In the genomic region with DNA sequence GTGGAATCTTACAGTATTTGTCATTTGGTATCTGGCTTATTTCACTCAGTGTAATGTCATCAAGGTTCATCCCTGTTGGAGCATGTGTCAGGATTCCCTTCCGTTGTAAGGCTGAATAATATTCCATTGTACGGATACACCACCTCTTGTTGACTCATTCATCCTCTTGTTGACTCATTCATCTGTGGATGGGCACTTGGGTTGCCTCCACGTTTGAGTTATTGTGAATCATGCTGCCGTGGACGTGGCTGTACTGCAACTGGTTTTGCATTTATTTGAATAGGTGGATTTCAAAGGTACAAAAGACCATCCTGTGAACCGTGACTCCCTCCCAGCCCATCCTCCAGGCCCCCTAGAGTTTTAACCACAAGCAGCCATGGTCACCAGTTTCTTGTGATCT, we compare ENCODE assay signal across 12 cellular contexts. TPM values are rescaled to one million over a fixed set of nuclear protein-coding genes. Genes with fewer than 3 reads are reported as not detected.
DNase-seq lines count a peak whose midpoint lies in the region; ATAC-seq, FAIRE-seq and TF ChIP-seq lines count a peak whose summit lies in the region.
"Had no signal": no experiment of that assay in that cellular context is flagged by ENCODE, and none has a peak within 500 bp of the region (broad histone marks: within the 10 kb centered on the region; RNA-seq: fewer than 3 reads in every experiment).

No MANE protein-coding gene starts in this region.

- POLR2A ChIA-PET in HepG2 (lab: Yijun Ruan, JAX) = no interaction called here
- POLR2A ChIA-PET in SK-N-SH (lab: Yijun Ruan, JAX) = interaction anchor here (1.0 kb wide), 1 partner anchor 15 kb away, joined by 3 read pairs; a partner anchor contains a TSS

- H3K4me1 ChIP-seq in HepG2 (ENCODE audit: insufficient read depth, low read length) (peaks cover 78% of the 10 kb centered on the region), right lobe of liver (peaks cover 0 to 44% (median 9%) of the 10 kb centered on the region in 4 donors), SK-N-SH (ENCODE audit: control insufficient read depth in 1 of 2, insufficient read depth in 2 of 2, low read depth in 1 of 2, low read length in 1 of 2) (peaks cover 0 to 3% of the 10 kb centered on the region in 2 experiments; a peak in 1 of 4 replicates), fibroblast of lung (ENCODE audit: control insufficient read depth, extremely low read depth, insufficient read depth, low read length) (peaks cover 2% of the 10 kb centered on the region)

- no peak for TF ChIP-seq POLR2A in HepG2 (IDR thresholded peaks at IDR 0.05; ENCODE audit: insufficient read depth in 1 of 2, low read depth in 2 of 2, low read length in 2 of 2)
- TF ChIP-seq POLR2A in right lobe of liver (IDR thresholded peaks at IDR 0.05) = no peak

- H3K36me3 ChIP-seq in HepG2 (replicated peaks in 1 of 2; ENCODE audit: control insufficient read depth in 1 of 2, insufficient read depth in 2 of 2, low read length in 2 of 2) = peaks cover 1 to 4% of the 10 kb centered on the region in 2 experiments; a peak in 4 of 5 replicates
- peaks cover 0 to 9% (median 3%) of the 10 kb centered on the region in 4 donors for H3K36me3 ChIP-seq in right lobe of liver
- peaks cover 22 to 26% of the 10 kb centered on the region in 2 experiments for H3K36me3 ChIP-seq in SK-N-SH (replicated peaks in 1 of 2; ENCODE audit: control insufficient read depth in 1 of 2, insufficient read depth in 2 of 2, low read length in 1 of 2)
- H3K36me3 ChIP-seq in fibroblast of lung (ENCODE audit: control insufficient read depth, insufficient read depth, low read length) = no peaks in the 10 kb centered on the region

- under 1% methylated on average over 6 of the region's 6 CpGs for WGBS in HepG2 (ENCODE audit: low lambda C conversion rate)
- 64% methylated on average over 6 of the region's 6 CpGs for WGBS in right lobe of liver (ENCODE audit: insufficient coverage, low coverage, low lambda C conversion rate, missing lambda C conversion rate)
- WGBS in SK-N-SH (ENCODE audit: low lambda C conversion rate) = 11% methylated on average over 6 of the region's 6 CpGs

- H3F3A ChIP-seq in SK-N-SH (replicated peaks; ENCODE audit: insufficient read depth) = peaks cover 18% of the 10 kb centered on the region

- CTCF ChIA-PET in HepG2 (lab: Yijun Ruan, JAX; ENCODE audit: low intra/inter-chr PET ratio, low total read pairs) (no interaction called here), SK-N-SH (lab: Yijun Ruan, JAX) (interaction anchor here (1.0 to 5.2 kb wide), 3 partner anchors 28 to 194 kb away, joined by 4 to 151 read pairs (median 4); no protein-coding TSS in a partner anchor)

- ATAC-seq in HepG2 (peak; percentile 30), right lobe of liver (no peak), GM19035 (IDR thresholded peaks at IDR 0.05; ENCODE audit: unreplicated experiment) (no peak)
- ATAC-seq: heart right ventricle, T-cell had no signal

- DNase-seq in HepG2 (ENCODE audit: low spot score) (peak; percentile 93), right lobe of liver (no peak), SK-N-SH (no peak), fibroblast of lung (ENCODE audit: low read depth in 2 of 2) (peak; percentile 51 to 96), urothelium cell line (ENCODE audit: low spot score) (peak; percentile 64), SKM-1 treated with dmso at 0.1 percent for 144 hours (lab: John Stamatoyannopoulos, UW; ENCODE audit: unreplicated experiment) (no peak), inferior parietal cortex (ENCODE audit: extremely low spot score) (no peak)
- DNase-seq: heart right ventricle, T-cell had no signal

- TF ChIP-seq EP300 in HepG2 (IDR thresholded peaks at IDR 0.05; ENCODE audit: low read depth in 2 of 2, low read length in 2 of 2) (peak in 1 of 2 experiments; percentile 79; a peak in 2 of 4 replicates), HepG2 (CRISPR knock-in tag; IDR thresholded peaks at IDR 0.05; ENCODE audit: borderline replicate concordance) (peak; percentile 68), SK-N-SH (IDR thresholded peaks at IDR 0.05; ENCODE audit: borderline replicate concordance in 1 of 2, low read depth in 1 of 2, low read length in 1 of 2) (peak in 1 of 2 experiments; percentile 94; a peak in 2 of 4 replicates)

- TF ChIP-seq CTCF in HepG2 (CRISPR knock-in tag; IDR thresholded peaks at IDR 0.05) (no peak), right lobe of liver (IDR thresholded peaks at IDR 0.05) (no peak), SK-N-SH (IDR thresholded peaks at IDR 0.05) (no peak), fibroblast of lung (conservative IDR thresholded peaks at IDR 0.05 in 1 of 2, IDR thresholded peaks at IDR 0.05 in 1 of 2; ENCODE audit: low read depth in 1 of 2, low read length in 2 of 2) (no peak)

- FAIRE-seq in HepG2 (lab: Jason Lieb, UNC) = peak; percentile 90
- peak; percentile 70 for FAIRE-seq in urothelium cell line (lab: Jason Lieb, UNC)

- H3K9ac ChIP-seq in HepG2 (ENCODE audit: insufficient read depth, low read depth, low read length) = no peak overlapping the region
- peak overlapping the region; percentile 65; the same call in 1 of the 2 replicates for H3K9ac ChIP-seq in SK-N-SH
- no peak overlapping the region for H3K9ac ChIP-seq in fibroblast of lung (ENCODE audit: insufficient read depth, low read length)
- H3K9ac ChIP-seq: BLaER1 treated with 17β-estradiol and CSF1 and Interleukin-3, amounts not matched to agents 10 nM and 100 nM had no signal

- in situ Hi-C loops in HepG2 (cut with HindIII; ENCODE audit: extremely low pct_ligation_motif_present, low pct_unique_long_range_greater_than_20kb) = no loop called here

- TF ChIP-seq RAD21 in HepG2 (CRISPR knock-in tag; IDR thresholded peaks at IDR 0.05) (no peak), SK-N-SH (IDR thresholded peaks at IDR 0.05; ENCODE audit: low read length) (no peak)

- intact Hi-C loops in HepG2 (cut with micrococcal nuclease; ENCODE audit: unreplicated experiment) = loop anchor here (1.0 to 10.0 kb wide), 3 partner anchors 204 to 1608 kb away; a partner anchor contains a TSS
- intact Hi-C loops in right lobe of liver (cut with DNase I) = loop anchor here in 1 of 2 donors (10.0 kb wide), 1 partner anchor 192 kb away; no protein-coding TSS in a partner anchor

- H2AFZ ChIP-seq in HepG2 (ENCODE audit: low read length) (no peak overlapping the region), SK-N-SH (ENCODE audit: low read depth) (no peak overlapping the region), fibroblast of lung (ENCODE audit: low read length) (no peak overlapping the region)

- no peak overlapping the region for H3K4me3 ChIP-seq in HepG2 (replicated peaks in 1 of 3; ENCODE audit: insufficient read depth in 1 of 3, low read depth in 2 of 3, low read length in 3 of 3)
- H3K4me3 ChIP-seq in right lobe of liver = no peak overlapping the region
- no peak overlapping the region for H3K4me3 ChIP-seq in SK-N-SH (ENCODE audit: low read depth in 2 of 2, low read length in 1 of 2)
- no peak overlapping the region for H3K4me3 ChIP-seq in fibroblast of lung (replicated peaks in 1 of 4; ENCODE audit: control extremely low read depth in 1 of 4, insufficient read depth in 1 of 4, low read depth in 3 of 4, low read length in 4 of 4)
- H3K4me3 ChIP-seq: BLaER1 treated with 17β-estradiol and CSF1 and Interleukin-3, amounts not matched to agents 10 nM and 100 nM; cardiac muscle cell; heart right ventricle had no signal

- H3K79me2 ChIP-seq in HepG2 (ENCODE audit: insufficient read depth, low read length) (no peaks in the 10 kb centered on the region), SK-N-SH (ENCODE audit: insufficient read depth) (no peaks in the 10 kb centered on the region), fibroblast of lung (ENCODE audit: control insufficient read depth, insufficient read depth, low read length) (no peaks in the 10 kb centered on the region)

- no peaks in the 10 kb centered on the region for H3K9me3 ChIP-seq in HepG2 (ENCODE audit: low read length)
- no peaks in the 10 kb centered on the region for H3K9me3 ChIP-seq in right lobe of liver
- H3K9me3 ChIP-seq in SK-N-SH = no peaks in the 10 kb centered on the region
- no peaks in the 10 kb centered on the region for H3K9me3 ChIP-seq in fibroblast of lung (ENCODE audit: control insufficient read depth, insufficient read depth, low read depth, low read length)
- H3K9me3 ChIP-seq: BLaER1 treated with 17β-estradiol and CSF1 and Interleukin-3, amounts not matched to agents 10 nM and 100 nM; heart right ventricle had no signal

- H3K27ac ChIP-seq in HepG2 (ENCODE audit: extremely low read length, insufficient read depth, low read length) (peak overlapping the region; percentile 50), right lobe of liver (no peak overlapping the region), SK-N-SH (ENCODE audit: low read depth in 2 of 2, low read length in 1 of 2) (peak overlapping the region in 1 of 2 experiments; percentile 97; a peak in 2 of 4 replicates), fibroblast of lung (ENCODE audit: insufficient read depth, low read length) (no peak overlapping the region)
- H3K27ac ChIP-seq: BLaER1 treated with 17β-estradiol and CSF1 and Interleukin-3, amounts not matched to agents 10 nM and 100 nM; cardiac muscle cell; heart right ventricle had no signal

- no TSS peak for BruUV-seq in HepG2 (replicated peaks; lab: Mats Ljungman, UMichigan)

- no peaks in the 10 kb centered on the region for H3K9me2 ChIP-seq in SK-N-SH

- H3K27me3 ChIP-seq in HepG2 (ENCODE audit: control insufficient read depth in 1 of 2, insufficient read depth in 2 of 2, low read length in 2 of 2) (no peaks in the 10 kb centered on the region), right lobe of liver (no peaks in the 10 kb centered on the region), SK-N-SH (ENCODE audit: insufficient read depth) (no peaks in the 10 kb centered on the region), fibroblast of lung (ENCODE audit: control insufficient read depth, insufficient read depth, low read length) (no peaks in the 10 kb centered on the region)
- H3K27me3 ChIP-seq: BLaER1 treated with 17β-estradiol and CSF1 and Interleukin-3, amounts not matched to agents 10 nM and 100 nM; cardiac muscle cell; heart right ventricle had no signal

- H3K4me2 ChIP-seq in HepG2 (ENCODE audit: low read depth, low read length) = peak overlapping the region; percentile 45
- peak overlapping the region; percentile 15 for H3K4me2 ChIP-seq in SK-N-SH
- no peak overlapping the region for H3K4me2 ChIP-seq in fibroblast of lung (ENCODE audit: extremely low read depth, insufficient read depth, low read length)
- H3K4me2 ChIP-seq: BLaER1 treated with 17β-estradiol and CSF1 and Interleukin-3, amounts not matched to agents 10 nM and 100 nM had no signal

- H4K20me1 ChIP-seq in HepG2 (ENCODE audit: insufficient read depth, low read length) = no peaks in the 10 kb centered on the region
- no peaks in the 10 kb centered on the region for H4K20me1 ChIP-seq in SK-N-SH (ENCODE audit: insufficient read depth)
- H4K20me1 ChIP-seq in fibroblast of lung (ENCODE audit: control insufficient read depth, extremely low read depth, insufficient read depth, low read length) = no peaks in the 10 kb centered on the region

RNA-seq across cellular contexts. Expression of a gene that starts 11.9 kb away (rescaled TPM):
- total RNA-seq in HepG2 (2016; rRNA removed; fragmentation: Illumina TruSeq; extraction: Trizol) = 2.4 and 2.8 TPM in 2 replicates
- 3.3 and 3.5 TPM in 2 replicates for total RNA-seq in HepG2 (2016; cell fraction: cytosol; rRNA removed; fragmentation: Illumina TruSeq; extraction: Trizol; ENCODE audit: low read depth)
- 2.7 and 2.9 TPM in 2 replicates for total RNA-seq in HepG2 (2016; cell fraction: insoluble cytoplasmic fraction; rRNA removed; fragmentation: Illumina TruSeq; extraction: Trizol)
- total RNA-seq in HepG2 (2016; cell fraction: membrane; rRNA removed; fragmentation: Illumina TruSeq; extraction: Trizol) = 4.2 and 4.4 TPM in 2 replicates
- total RNA-seq in HepG2 (2016; cell fraction: nucleus; rRNA removed; fragmentation: Illumina TruSeq; extraction: Trizol) = 1.8 and 1.9 TPM in 2 replicates
- 0.90 and 1.0 TPM in 2 replicates for polyA plus RNA-seq in HepG2 (2011; rRNA removed)
- 0.62 and 0.91 TPM in 2 replicates for polyA plus RNA-seq in HepG2 (2011; cell fraction: cytosol; rRNA removed)
- polyA plus RNA-seq in HepG2 (2011; cell fraction: nucleus; rRNA removed) = 0.42 and 0.76 TPM in 2 replicates
- 0.75 and 2.0 TPM in 2 replicates for polyA plus RNA-seq in HepG2 (2012)
- 4.4 and 6.0 TPM in 2 replicates for polyA plus RNA-seq in HepG2 (2016; cell fraction: cytosol; fragmentation: Illumina TruSeq; extraction: Trizol; ENCODE audit: low read depth)
- polyA plus RNA-seq in HepG2 (2016; cell fraction: insoluble cytoplasmic fraction; fragmentation: Illumina TruSeq; extraction: Trizol; ENCODE audit: low read depth) = 2.8 and 3.2 TPM in 2 replicates
- polyA plus RNA-seq in HepG2 (2016; cell fraction: membrane; fragmentation: Illumina TruSeq; extraction: Trizol; ENCODE audit: low read depth) = 3.1 and 4.8 TPM in 2 replicates
- 1.5 and 2.0 TPM in 2 replicates for polyA plus RNA-seq in HepG2 (2016; cell fraction: nucleus; fragmentation: Illumina TruSeq; extraction: Trizol; ENCODE audit: insufficient read depth, low read depth)
- polyA minus RNA-seq in HepG2 (2011; rRNA and poly(A)+ RNA removed; ENCODE audit: low replicate concordance) = 0.49 TPM in 1 of 2 replicates, not detected in the other
- not detected in 2 replicates for polyA minus RNA-seq in HepG2 (2011; cell fraction: cytosol; rRNA and poly(A)+ RNA removed)
- 0.13 TPM in 1 of 2 replicates, not detected in the other for polyA minus RNA-seq in HepG2 (2011; cell fraction: nucleus; rRNA and poly(A)+ RNA removed)
- total RNA-seq in right lobe of liver = 1 to 10 TPM; 1.5 to 7.1 (median 3.8) TPM
- 0.08 and 0.33 TPM in 2 replicates for polyA plus RNA-seq in SK-N-SH (2012; rRNA removed)
- polyA plus RNA-seq in SK-N-SH (2012; cell fraction: cytosol; rRNA removed) = 0.08 and 0.18 TPM in 2 replicates
- polyA plus RNA-seq in SK-N-SH (2012; cell fraction: nucleus; rRNA removed) = 0.23 and 0.46 TPM in 2 replicates
- 0.51 and 0.83 TPM in 2 replicates for total RNA-seq in fibroblast of lung
- 0.24 TPM in 1 of 2 replicates, not detected in the other for polyA plus RNA-seq in fibroblast of lung
- 0.33 TPM in 1 of 2 replicates, not detected in the other for polyA plus RNA-seq in fibroblast of lung (2012)
- polyA minus RNA-seq in fibroblast of lung (ENCODE audit: low replicate concordance) = not detected in 2 replicates

RNA-seq across cellular contexts. Expression of a gene that starts 15.0 kb away (rescaled TPM):
- total RNA-seq in HepG2 (2016; rRNA removed; fragmentation: Illumina TruSeq; extraction: Trizol) = 62.2 and 67.5 TPM in 2 replicates
- 8.3 and 10.1 TPM in 2 replicates for total RNA-seq in HepG2 (2016; cell fraction: cytosol; rRNA removed; fragmentation: Illumina TruSeq; extraction: Trizol; ENCODE audit: low read depth)
- total RNA-seq in HepG2 (2016; cell fraction: insoluble cytoplasmic fraction; rRNA removed; fragmentation: Illumina TruSeq; extraction: Trizol) = 63.4 and 69.3 TPM in 2 replicates
- total RNA-seq in HepG2 (2016; cell fraction: membrane; rRNA removed; fragmentation: Illumina TruSeq; extraction: Trizol) = 15.3 and 17.5 TPM in 2 replicates
- 27.5 and 31.3 TPM in 2 replicates for total RNA-seq in HepG2 (2016; cell fraction: nucleus; rRNA removed; fragmentation: Illumina TruSeq; extraction: Trizol)
- polyA plus RNA-seq in HepG2 (2011; rRNA removed) = 19.6 and 21.2 TPM in 2 replicates
- polyA plus RNA-seq in HepG2 (2011; cell fraction: cytosol; rRNA removed) = 17.9 and 20.0 TPM in 2 replicates
- 36.7 and 41.1 TPM in 2 replicates for polyA plus RNA-seq in HepG2 (2011; cell fraction: nucleus; rRNA removed)
- 26.6 and 34.3 TPM in 2 replicates for polyA plus RNA-seq in HepG2 (2012)
- polyA plus RNA-seq in HepG2 (2016; cell fraction: cytosol; fragmentation: Illumina TruSeq; extraction: Trizol; ENCODE audit: low read depth) = 5.4 and 6.3 TPM in 2 replicates
- 66.1 and 75.8 TPM in 2 replicates for polyA plus RNA-seq in HepG2 (2016; cell fraction: insoluble cytoplasmic fraction; fragmentation: Illumina TruSeq; extraction: Trizol; ENCODE audit: low read depth)
- 8.8 and 10.3 TPM in 2 replicates for polyA plus RNA-seq in HepG2 (2016; cell fraction: membrane; fragmentation: Illumina TruSeq; extraction: Trizol; ENCODE audit: low read depth)
- polyA plus RNA-seq in HepG2 (2016; cell fraction: nucleus; fragmentation: Illumina TruSeq; extraction: Trizol; ENCODE audit: insufficient read depth, low read depth) = 55.9 and 56.8 TPM in 2 replicates
- polyA minus RNA-seq in HepG2 (2011; rRNA and poly(A)+ RNA removed; ENCODE audit: low replicate concordance) = 8.7 and 11.6 TPM in 2 replicates
- polyA minus RNA-seq in HepG2 (2011; cell fraction: cytosol; rRNA and poly(A)+ RNA removed) = 10.5 and 11.8 TPM in 2 replicates
- 13.8 and 14.3 TPM in 2 replicates for polyA minus RNA-seq in HepG2 (2011; cell fraction: nucleus; rRNA and poly(A)+ RNA removed)
- 10 to 100 TPM in 5 of 6 experiments, 1 to 10 TPM in 1; 8.6 to 15.3 (median 11.6) TPM for total RNA-seq in right lobe of liver
- polyA plus RNA-seq in SK-N-SH (2012; rRNA removed) = 57.8 and 59.1 TPM in 2 replicates
- polyA plus RNA-seq in SK-N-SH (2012; cell fraction: cytosol; rRNA removed) = 55.8 and 67.5 TPM in 2 replicates
- 60.0 and 73.2 TPM in 2 replicates for polyA plus RNA-seq in SK-N-SH (2012; cell fraction: nucleus; rRNA removed)
- 18.2 and 18.7 TPM in 2 replicates for total RNA-seq in fibroblast of lung
- 20.9 and 26.6 TPM in 2 replicates for polyA plus RNA-seq in fibroblast of lung
- polyA plus RNA-seq in fibroblast of lung (2012) = 19.0 and 29.2 TPM in 2 replicates
- 0.82 and 1.1 TPM in 2 replicates for polyA minus RNA-seq in fibroblast of lung (ENCODE audit: low replicate concordance)

Comparison
In these comparisons a context has a peak if more than half of its experiments do, and no peak if none do; other contexts are left out.
1. DNase-seq: peak in HepG2 (single experiment), fibroblast of lung (2 of 2) and urothelium cell line (single experiment); none in right lobe of liver (0 of 3), SK-N-SH (single experiment), SKM-1 treated with dmso at 0.1 percent for 144 hours (single experiment) and inferior parietal cortex (single experiment).